12 cellular contexts compared by ENCODE assay signal in genomic region chr22:28812491-28812890, GRCh38. TPM values are rescaled to one million over a fixed set of nuclear protein-coding genes. Genes with fewer than 3 reads are reported as not detected.
DNase-seq lines count a peak whose midpoint lies in the region; ATAC-seq and TF ChIP-seq lines count a peak whose summit lies in the region.
"Had no signal": no experiment of that assay in that cellular context is flagged by ENCODE, and none has a peak within 500 bp of the region (broad histone marks: within the 10 kb centered on the region; RNA-seq: fewer than 3 reads in every experiment).

No MANE protein-coding gene starts in this region.

- peaks cover 7% of the 10 kb centered on the region for H3K79me1 ChIP-seq in mesenchymal stem cell (replicated peaks; ENCODE audit: low read length, poor library complexity, severe bottlenecking)

- H2BK15ac ChIP-seq in mesenchymal stem cell (ENCODE audit: low read depth, poor library complexity, severe bottlenecking), result no peak overlapping the region

- H3K4me1 ChIP-seq in hepatocyte (ENCODE audit: insufficient read depth), result peaks cover 28% of the 10 kb centered on the region
- no peaks in the 10 kb centered on the region for H3K4me1 ChIP-seq in mesenchymal stem cell (ENCODE audit: control insufficient read depth, insufficient read depth, low read depth, low read length)

- H2BK12ac ChIP-seq in mesenchymal stem cell (ENCODE audit: low read length in 2 of 2), result no peak overlapping the region

- no peak overlapping the region for H3K14ac ChIP-seq in mesenchymal stem cell (ENCODE audit: low read length in 2 of 2)

- no peak overlapping the region for H4K8ac ChIP-seq in mesenchymal stem cell (ENCODE audit: low read length)

- no peak overlapping the region for H2BK120ac ChIP-seq in mesenchymal stem cell (ENCODE audit: low read depth, low read length)

- H3K27me3 ChIP-seq in hepatocyte, result no peaks in the 10 kb centered on the region
- no peaks in the 10 kb centered on the region for H3K27me3 ChIP-seq in H7 (ENCODE audit: control insufficient read depth, insufficient read depth, low read length)
- H3K27me3 ChIP-seq in mesenchymal stem cell (ENCODE audit: control insufficient read depth in 1 of 2, insufficient read depth in 1 of 2, low read length in 2 of 2), result no peaks in the 10 kb centered on the region

- POLR2A ChIA-PET in activated CD4-positive, alpha-beta T cell treated with anti-CD3 and anti-CD28 coated beads, Interleukin-2, amount 10 ng/mL, durations not matched to agents 7 days and 5 days (lab: Charles Lee), result interaction anchor here (1.5 to 2.6 kb wide), 2 partner anchors 10 to 12 kb away, joined by 4 to 28 read pairs; partner anchors contain the start of gene XBP1
- POLR2A ChIA-PET in T-cell (lab: Charles Lee), result interaction anchor here in 1 of 2 donors (1.1 to 2.3 kb wide), 2 partner anchors 9 to 13 kb away, joined by 9 to 23 read pairs; partner anchors contain the start of gene XBP1

- H3K79me2 ChIP-seq in hepatocyte, result peaks cover 3% of the 10 kb centered on the region

- no peak for ATAC-seq in T-cell (replicated peaks in 1 of 4)
- ATAC-seq in stimulated activated naive B cell treated with anti-CD40 and anti-IgM and Interleukin-4, amounts not matched to agents 10 μg/mL and 1 μg/mL and 100 μg/mL, for 72 hours (replicated peaks), result peak; percentile 11 to 15

- H4K20me1 ChIP-seq in hepatocyte (ENCODE audit: insufficient read depth, poor library complexity, severe bottlenecking), result no peaks in the 10 kb centered on the region

- H2BK5ac ChIP-seq in mesenchymal stem cell (ENCODE audit: low read depth, low read length, poor library complexity, severe bottlenecking), result no peak overlapping the region

- no peaks in the 10 kb centered on the region for H3K27me3 Mint-ChIP-seq in activated CD4-positive, alpha-beta T cell treated with anti-CD3 and anti-CD28 coated beads, Interleukin-2, amount 10 ng/mL, durations not matched to agents 7 days and 5 days
- no peaks in the 10 kb centered on the region for H3K27me3 Mint-ChIP-seq in T-cell
- no peaks in the 10 kb centered on the region for H3K27me3 Mint-ChIP-seq in stimulated activated naive B cell treated with anti-CD40 and anti-IgM and Interleukin-4, amounts not matched to agents 10 μg/mL and 1 μg/mL and 100 μg/mL, for 72 hours

- H3K4me2 ChIP-seq in hepatocyte, result no peak overlapping the region
- no peak overlapping the region for H3K4me2 ChIP-seq in mesenchymal stem cell (ENCODE audit: low read length, poor library complexity, severe bottlenecking)

- H2AFZ ChIP-seq in hepatocyte, result no peak overlapping the region
- H2AFZ ChIP-seq in mesenchymal stem cell (ENCODE audit: low read depth, low read length), result no peak overlapping the region
- H2AFZ ChIP-seq: GM23248 had no signal

- DNase-seq in activated CD4-positive, alpha-beta T cell treated with anti-CD3 and anti-CD28 coated beads, Interleukin-2, amount 10 ng/mL, durations not matched to agents 7 days and 5 days, result no peak
- no peak for DNase-seq in activated CD4-positive, alpha-beta T cell treated with anti-CD3 and anti-CD28 coated beads, Interleukin-2, amount 50 U/mL, for 1 hour
- DNase-seq in T-cell, result no peak
- DNase-seq in hepatocyte (ENCODE audit: low spot score), result no peak
- DNase-seq in stimulated activated naive B cell treated with anti-CD40 and anti-IgM and Interleukin-4, amounts not matched to agents 10 μg/mL and 1 μg/mL and 100 μg/mL, for 72 hours, result no peak
- no peak for DNase-seq in H7
- DNase-seq in mesenchymal stem cell, result no peak
- DNase-seq in AG08395 (ENCODE audit: low spot score), result no peak
- DNase-seq: ACHN, DMS79, GM23248, NCI-H524 treated with DMSO at 0.1 percent for 48 hours had no signal

- no peaks in the 10 kb centered on the region for H3K9me2 ChIP-seq in hepatocyte (replicated peaks; ENCODE audit: insufficient read depth)

- peaks cover 84% of the 10 kb centered on the region for H3K4me1 Mint-ChIP-seq in activated CD4-positive, alpha-beta T cell treated with anti-CD3 and anti-CD28 coated beads, Interleukin-2, amount 10 ng/mL, durations not matched to agents 7 days and 5 days
- H3K4me1 Mint-ChIP-seq in T-cell, result peaks cover 83 to 84% (median 84%) of the 10 kb centered on the region in 3 donors
- peaks cover 14 to 37% of the 10 kb centered on the region in 2 donors for H3K4me1 Mint-ChIP-seq in stimulated activated naive B cell treated with anti-CD40 and anti-IgM and Interleukin-4, amounts not matched to agents 10 μg/mL and 1 μg/mL and 100 μg/mL, for 72 hours

- H3K23ac ChIP-seq in mesenchymal stem cell (ENCODE audit: low read length in 2 of 2), result no peak overlapping the region

- no peak overlapping the region for H3K4ac ChIP-seq in mesenchymal stem cell (ENCODE audit: low read depth in 1 of 2, low read length in 2 of 2)

- TF ChIP-seq CTCF in hepatocyte (IDR thresholded peaks at IDR 0.05; ENCODE audit: poor library complexity), result no peak

- CTCF ChIA-PET in activated CD4-positive, alpha-beta T cell treated with anti-CD3 and anti-CD28 coated beads, Interleukin-2, amount 10 ng/mL, durations not matched to agents 7 days and 5 days (lab: Charles Lee), result interaction anchor here (0.8 to 5.7 kb wide), 6 partner anchors 10 to 40 kb away, joined by 3 to 52 read pairs (median 8); partner anchors contain the start of genes CCDC117 and XBP1
- CTCF ChIA-PET in T-cell (lab: Charles Lee), result interaction anchor here (0.6 to 3.2 kb wide), 4 partner anchors 12 to 214 kb away, joined by 3 to 35 read pairs (median 4); partner anchors contain the start of gene XBP1 (in 1 of the 2)

- H3K27ac Mint-ChIP-seq in activated CD4-positive, alpha-beta T cell treated with anti-CD3 and anti-CD28 coated beads, Interleukin-2, amount 10 ng/mL, durations not matched to agents 7 days and 5 days, result peak overlapping the region; percentile 93
- H3K27ac Mint-ChIP-seq in T-cell, result peak overlapping the region; percentile 92
- H3K27ac Mint-ChIP-seq in stimulated activated naive B cell treated with anti-CD40 and anti-IgM and Interleukin-4, amounts not matched to agents 10 μg/mL and 1 μg/mL and 100 μg/mL, for 72 hours, result no peak overlapping the region

- no peak overlapping the region for H3K4me3 ChIP-seq in hepatocyte
- H3K4me3 ChIP-seq in H7 (ENCODE audit: insufficient read depth, low read depth, low read length), result no peak overlapping the region
- H3K4me3 ChIP-seq in mesenchymal stem cell (ENCODE audit: insufficient read depth in 1 of 2, low read depth in 1 of 2, low read length in 2 of 2), result no peak overlapping the region
- H3K4me3 ChIP-seq: GM23248 had no signal

- no peaks in the 10 kb centered on the region for H3K9me3 ChIP-seq in hepatocyte (ENCODE audit: low read depth)
- no peaks in the 10 kb centered on the region for H3K9me3 ChIP-seq in mesenchymal stem cell (ENCODE audit: control insufficient read depth, low read length)

- H3K36me3 Mint-ChIP-seq in activated CD4-positive, alpha-beta T cell treated with anti-CD3 and anti-CD28 coated beads, Interleukin-2, amount 10 ng/mL, durations not matched to agents 7 days and 5 days (ENCODE audit: low read depth), result peaks cover 58% of the 10 kb centered on the region
- peaks cover 22% of the 10 kb centered on the region for H3K36me3 Mint-ChIP-seq in T-cell
- H3K36me3 Mint-ChIP-seq in stimulated activated naive B cell treated with anti-CD40 and anti-IgM and Interleukin-4, amounts not matched to agents 10 μg/mL and 1 μg/mL and 100 μg/mL, for 72 hours, result peaks cover 24 to 44% of the 10 kb centered on the region in 2 donors

- H3K4me3 Mint-ChIP-seq in activated CD4-positive, alpha-beta T cell treated with anti-CD3 and anti-CD28 coated beads, Interleukin-2, amount 10 ng/mL, durations not matched to agents 7 days and 5 days, result peak overlapping the region; percentile 76
- H3K4me3 Mint-ChIP-seq in T-cell, result peak overlapping the region in 2 of 3 donors; percentile 73 to 81
- no peak overlapping the region for H3K4me3 Mint-ChIP-seq in stimulated activated naive B cell treated with anti-CD40 and anti-IgM and Interleukin-4, amounts not matched to agents 10 μg/mL and 1 μg/mL and 100 μg/mL, for 72 hours

- H3K9ac ChIP-seq in mesenchymal stem cell (ENCODE audit: low read length), result no peak overlapping the region
- H3K9ac ChIP-seq: GM23248 had no signal

- no peaks in the 10 kb centered on the region for H3K9me3 Mint-ChIP-seq in activated CD4-positive, alpha-beta T cell treated with anti-CD3 and anti-CD28 coated beads, Interleukin-2, amount 10 ng/mL, durations not matched to agents 7 days and 5 days
- no peaks in the 10 kb centered on the region for H3K9me3 Mint-ChIP-seq in T-cell
- H3K9me3 Mint-ChIP-seq in stimulated activated naive B cell treated with anti-CD40 and anti-IgM and Interleukin-4, amounts not matched to agents 10 μg/mL and 1 μg/mL and 100 μg/mL, for 72 hours, result no peaks in the 10 kb centered on the region

- H3K27ac ChIP-seq in hepatocyte, result peak overlapping the region; percentile 56
- H3K27ac ChIP-seq in mesenchymal stem cell (ENCODE audit: low read length, poor library complexity, severe bottlenecking), result no peak overlapping the region
- H3K27ac ChIP-seq: GM23248 had no signal

- H2AK5ac ChIP-seq in mesenchymal stem cell (ENCODE audit: low read length, severe bottlenecking), result no peak overlapping the region

- H4K91ac ChIP-seq in mesenchymal stem cell (ENCODE audit: low read length), result no peak overlapping the region

- H3K36me3 ChIP-seq in hepatocyte (replicated peaks; ENCODE audit: insufficient read depth, low read depth) (no peaks in the 10 kb centered on the region), H7 (replicated peaks; ENCODE audit: control insufficient read depth, insufficient read depth, low read length) (no peaks in the 10 kb centered on the region; the same call in 1 of the 2 replicates), mesenchymal stem cell (ENCODE audit: control insufficient read depth in 1 of 2, insufficient read depth in 2 of 2, low read depth in 1 of 2, low read length in 2 of 2) (peaks cover 0 to 23% of the 10 kb centered on the region in 2 experiments)

- no peak overlapping the region for H3K18ac ChIP-seq in mesenchymal stem cell (ENCODE audit: low read depth in 1 of 2, low read length in 2 of 2)

- WGBS in hepatocyte (ENCODE audit: low lambda C conversion rate, missing lambda C conversion rate), result 66% methylated on average over 5 of the region's 5 CpGs
- 99% methylated on average over 5 of the region's 5 CpGs for WGBS in mesenchymal stem cell

RNA-seq across cellular contexts. Expression of gene XBP1, which starts 12.1 kb away (rescaled TPM):
- 100 to 1,000 TPM; 159 to 184 TPM for total RNA-seq in activated CD4-positive, alpha-beta T cell treated with anti-CD3 and anti-CD28 coated beads, Interleukin-2, amount 10 ng/mL, durations not matched to agents 7 days and 5 days
- total RNA-seq in T-cell (100 to 1,000 TPM; 132 to 205 (median 140) TPM), hepatocyte (376 and 397 TPM in 2 replicates)
- 330 and 351 TPM in 2 replicates for polyA plus RNA-seq in hepatocyte
- 146 and 174 TPM in 2 replicates for total RNA-seq in H7 (2014; rRNA removed; shearing (Covaris generic))
- polyA plus RNA-seq in mesenchymal stem cell (2013, experiment 1 of 2), result 127 TPM
- 129 TPM for polyA plus RNA-seq in mesenchymal stem cell (2013, experiment 2 of 2)

RNA-seq across cellular contexts. Expression of gene CCDC117, which starts 40.0 kb away (rescaled TPM):
- total RNA-seq in activated CD4-positive, alpha-beta T cell treated with anti-CD3 and anti-CD28 coated beads, Interleukin-2, amount 10 ng/mL, durations not matched to agents 7 days and 5 days, result 10 to 100 TPM; 30.2 to 31.9 TPM
- total RNA-seq in T-cell (10 to 100 TPM; 14.4 to 22.7 (median 17.4) TPM), hepatocyte (40.5 and 41.7 TPM in 2 replicates)
- 16.5 and 17.1 TPM in 2 replicates for polyA plus RNA-seq in hepatocyte
- total RNA-seq in H7 (2014; rRNA removed; shearing (Covaris generic)), result 36.1 and 48.1 TPM in 2 replicates
- 14.2 TPM for polyA plus RNA-seq in mesenchymal stem cell (2013, experiment 1 of 2)
- polyA plus RNA-seq in mesenchymal stem cell (2013, experiment 2 of 2), result 14.5 TPM

Comparison
In these comparisons a context has a peak if more than half of its experiments do, and no peak if none do; other contexts are left out.
1. H3K4me3 Mint-ChIP-seq: peak in activated CD4-positive, alpha-beta T cell treated with anti-CD3 and anti-CD28 coated beads, Interleukin-2, amount 10 ng/mL, durations not matched to agents 7 days and 5 days (single experiment) and T-cell (2 of 3); none in stimulated activated naive B cell treated with anti-CD40 and anti-IgM and Interleukin-4, amounts not matched to agents 10 μg/mL and 1 μg/mL and 100 μg/mL, for 72 hours (0 of 2).
2. ATAC-seq: peak in stimulated activated naive B cell treated with anti-CD40 and anti-IgM and Interleukin-4, amounts not matched to agents 10 μg/mL and 1 μg/mL and 100 μg/mL, for 72 hours (2 of 2); none in T-cell (0 of 4).